In the genomic region with DNA sequence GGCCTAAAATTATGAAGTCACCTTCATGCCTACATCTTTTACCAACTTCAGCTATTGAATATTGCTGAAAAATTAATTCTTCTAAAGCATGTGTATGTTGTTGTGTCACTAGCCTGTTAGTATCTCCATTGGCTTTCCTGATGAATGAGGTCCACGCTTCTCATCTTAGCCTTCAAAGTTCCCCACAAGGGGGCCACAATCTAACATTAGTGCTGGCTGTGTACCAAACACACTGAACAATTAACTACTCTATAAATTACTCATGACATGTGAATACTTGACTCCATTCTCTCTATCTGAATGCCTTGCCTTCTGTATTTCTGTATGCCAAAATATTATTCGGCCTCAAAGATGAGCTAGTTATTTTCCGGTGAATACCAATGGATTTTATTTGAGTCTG, we compare ENCODE assay signal across 8 cellular contexts.
DNase-seq lines count a peak whose midpoint lies in the region; ATAC-seq and TF ChIP-seq lines count a peak whose summit lies in the region.

No MANE protein-coding gene starts in this region.

- peaks cover 6% of the 10 kb centered on the region for H3K4me1 Mint-ChIP-seq in MCF 10A (ENCODE audit: insufficient read depth, unreplicated experiment)

- no peaks in the 10 kb centered on the region for H3K27me3 Mint-ChIP-seq in MCF 10A (ENCODE audit: insufficient read depth, unreplicated experiment)

- no peaks in the 10 kb centered on the region for H3K36me3 Mint-ChIP-seq in MCF 10A (ENCODE audit: insufficient read depth, unreplicated experiment)

- H2AFZ ChIP-seq in smooth muscle cell (ENCODE audit: low read depth) = peak overlapping the region; percentile 20

- H3F3A ChIP-seq in smooth muscle cell (ENCODE audit: low read depth) = no peaks in the 10 kb centered on the region

- no peak for ATAC-seq in left colon

- no peak overlapping the region for H3K27ac Mint-ChIP-seq in MCF 10A (ENCODE audit: low read depth, unreplicated experiment)

- H3K27me3 ChIP-seq in breast epithelium (no peaks in the 10 kb centered on the region), smooth muscle cell (ENCODE audit: low read depth) (no peaks in the 10 kb centered on the region), sigmoid colon (no peaks in the 10 kb centered on the region)

- in situ Hi-C loops in astrocyte of the spinal cord (cut with HindIII; ENCODE audit: low sequenced_read_pairs) = no loop called here

- no peak overlapping the region for H3K9ac ChIP-seq in smooth muscle cell (ENCODE audit: low read depth)

- CTCF ChIA-PET in MCF 10A (lab: Yijun Ruan, JAX) = interaction anchor here (0.6 to 1.1 kb wide), 2 partner anchors 117 to 226 kb away, joined by 3 read pairs; no protein-coding TSS in a partner anchor

- DNase-seq in MCF 10A (ENCODE audit: unreplicated experiment) = peak; percentile 69
- no peak for DNase-seq in breast epithelium (ENCODE audit: low spot score in 2 of 2)
- peak; percentile 16 for DNase-seq in HPDE6-E6E7 (ENCODE audit: extremely low spot score)
- peak; percentile 25 for DNase-seq in astrocyte of the spinal cord (ENCODE audit: low read depth, low spot score)
- no peak for DNase-seq in smooth muscle cell (lab: John Stamatoyannopoulos, UW; ENCODE audit: unreplicated experiment)
- DNase-seq in sigmoid colon = no peak
- DNase-seq in hepatic stellate cell (ENCODE audit: low spot score) = no peak
- no peak for DNase-seq in left colon

- peaks cover 22% of the 10 kb centered on the region for H3K79me2 ChIP-seq in smooth muscle cell (ENCODE audit: low read depth)

- intact Hi-C loops in MCF 10A (cut with micrococcal nuclease) (no loop called here), breast epithelium (cut with DNase I; ENCODE audit: low total_unique reads) (no loop called here), sigmoid colon (cut with DNase I) (no loop called here), left colon (cut with DNase I, micrococcal nuclease) (no loop called here)

- TF ChIP-seq POLR2A in breast epithelium (IDR thresholded peaks at IDR 0.05) = no peak
- no peak for TF ChIP-seq POLR2A in sigmoid colon (IDR thresholded peaks at IDR 0.05)

- H3K9me3 Mint-ChIP-seq in MCF 10A (ENCODE audit: unreplicated experiment) = no peaks in the 10 kb centered on the region

- H3K9me3 ChIP-seq in breast epithelium (no peaks in the 10 kb centered on the region), smooth muscle cell (replicated peaks; ENCODE audit: low read depth) (no peaks in the 10 kb centered on the region), sigmoid colon (no peaks in the 10 kb centered on the region)

- peak overlapping the region; percentile 66 for H3K4me2 ChIP-seq in smooth muscle cell

- H3K4me3 Mint-ChIP-seq in MCF 10A (ENCODE audit: unreplicated experiment) = no peak overlapping the region

- H3K36me3 ChIP-seq in breast epithelium (no peaks in the 10 kb centered on the region), smooth muscle cell (ENCODE audit: low read depth) (no peaks in the 10 kb centered on the region), sigmoid colon (no peaks in the 10 kb centered on the region)

- TF ChIP-seq EP300 in sigmoid colon (IDR thresholded peaks at IDR 0.05) = no peak

- POLR2A ChIA-PET in MCF 10A (lab: Yijun Ruan, JAX) = no interaction called here

- H3K4me3 ChIP-seq in breast epithelium (no peak overlapping the region), astrocyte of the spinal cord (ENCODE audit: low read depth, low read length) (no peak overlapping the region), smooth muscle cell (no peak overlapping the region), sigmoid colon (no peak overlapping the region)

- TF ChIP-seq CTCF in MCF 10A (IDR thresholded peaks at IDR 0.05; ENCODE audit: unreplicated experiment) (no peak), breast epithelium (IDR thresholded peaks at IDR 0.05) (no peak), astrocyte of the spinal cord (IDR thresholded peaks at IDR 0.05; ENCODE audit: low read depth, low read length) (peak; percentile 21), smooth muscle cell (IDR thresholded peaks at IDR 0.05; ENCODE audit: borderline replicate concordance, insufficient read depth, poor library complexity, severe bottlenecking) (peak; percentile 45), sigmoid colon (IDR thresholded peaks at IDR 0.05) (no peak)

- 66% methylated on average over 3 of the region's 3 CpGs for WGBS in smooth muscle cell (ENCODE audit: low lambda C conversion rate)
- WGBS in sigmoid colon, 2 donors = 76 to 84% methylated on average over 3 of the region's 3 CpGs

- no peak overlapping the region for H3K27ac ChIP-seq in breast epithelium
- peak overlapping the region; percentile 67 for H3K27ac ChIP-seq in smooth muscle cell (ENCODE audit: low read depth)
- no peak overlapping the region for H3K27ac ChIP-seq in sigmoid colon

- BruUV-seq in MCF 10A (replicated peaks; lab: Mats Ljungman, UMichigan) = no TSS peak

- no peaks in the 10 kb centered on the region for H4K20me1 ChIP-seq in smooth muscle cell (ENCODE audit: low read depth)

- no peaks in the 10 kb centered on the region for H3K4me1 ChIP-seq in breast epithelium
- no peaks in the 10 kb centered on the region for H3K4me1 ChIP-seq in smooth muscle cell (ENCODE audit: low read depth)
- no peaks in the 10 kb centered on the region for H3K4me1 ChIP-seq in sigmoid colon

Comparison
In these comparisons a context has a peak if more than half of its experiments do, and no peak if none do; other contexts are left out.
1. DNase-seq: peak in MCF 10A (single experiment), HPDE6-E6E7 (single experiment) and astrocyte of the spinal cord (single experiment); none in breast epithelium (0 of 2), smooth muscle cell (single experiment), sigmoid colon (single experiment), hepatic stellate cell (single experiment) and left colon (0 of 2).
2. CTCF ChIP-seq: peak in astrocyte of the spinal cord (single experiment) and smooth muscle cell (single experiment); none in MCF 10A (single experiment), breast epithelium (0 of 3) and sigmoid colon (0 of 4).